17 cellular contexts compared by ENCODE assay signal in genomic region chr21:44712203-44713028, GRCh38. TPM values are rescaled to one million over a fixed set of nuclear protein-coding genes. Genes with fewer than 3 reads are reported as not detected.
DNase-seq lines count a peak whose midpoint lies in the region; ATAC-seq, FAIRE-seq and TF ChIP-seq lines count a peak whose summit lies in the region.
"Had no signal": no experiment of that assay in that cellular context is flagged by ENCODE, and none has a peak within 500 bp of the region (broad histone marks: within the 10 kb centered on the region; RNA-seq: fewer than 3 reads in every experiment).

No MANE protein-coding gene starts in this region.

- H3K79me2 ChIP-seq in GM12878 (ENCODE audit: control insufficient read depth, insufficient read depth, low read length), result no peaks in the 10 kb centered on the region
- no peaks in the 10 kb centered on the region for H3K79me2 ChIP-seq in mesendoderm (ENCODE audit: control insufficient read depth, insufficient read depth, low read length)

- DNase-seq in natural killer cell treated with Interleukin-12 subunit alpha and Interleukin-12 subunit beta and Interleukin-15 and Interleukin-18, amount 100 ng/mL, for 72 hours (ENCODE audit: low spot score), result peak; percentile 44
- DNase-seq in natural killer cell (no peak), GM12878 (ENCODE audit: low read depth, low spot score) (no peak), mesendoderm (no peak), MG63 (no peak), OCI-M1 (lab: John Stamatoyannopoulos, UW) (no peak)
- no peak for DNase-seq in activated CD4-positive, alpha-beta memory T cell treated with anti-CD3 and anti-CD28 coated beads, Interleukin-2, amount 10 ng/mL, durations not matched to agents 7 days and 5 days
- DNase-seq: activated CD8-positive, alpha-beta T cell treated with anti-CD3 and anti-CD28 coated beads, Interleukin-2, amount 10 ng/mL, durations not matched to agents 7 days and 5 days; brain microvascular endothelial cell; cortex of kidney; NCI-H748 treated with DMSO at 0.1 percent for 48 hours; SJCRH30 had no signal

- FAIRE-seq in GM12878 (lab: Jason Lieb, UNC), result no peak
- FAIRE-seq: HTR-8/SVneo had no signal

- H3K18ac ChIP-seq in mesendoderm (ENCODE audit: low read length), result peak overlapping the region; percentile 65

- H3K4me3 Mint-ChIP-seq in natural killer cell treated with Interleukin-12 subunit alpha and Interleukin-12 subunit beta and Interleukin-15 and Interleukin-18, amount 100 ng/mL, for 72 hours, result no peak overlapping the region
- H3K4me3 Mint-ChIP-seq in natural killer cell, result no peak overlapping the region
- no peak overlapping the region for H3K4me3 Mint-ChIP-seq in activated CD4-positive, alpha-beta memory T cell treated with anti-CD3 and anti-CD28 coated beads, Interleukin-2, amount 10 ng/mL, durations not matched to agents 7 days and 5 days
- H3K4me3 Mint-ChIP-seq: activated CD8-positive, alpha-beta T cell treated with anti-CD3 and anti-CD28 coated beads, Interleukin-2, amount 10 ng/mL, durations not matched to agents 7 days and 5 days had no signal

- H3K4me2 ChIP-seq in GM12878 (ENCODE audit: control insufficient read depth, insufficient read depth) (no peak overlapping the region), mesendoderm (ENCODE audit: low read length) (peak overlapping the region; percentile 17)

- no peaks in the 10 kb centered on the region for H3K9me3 Mint-ChIP-seq in natural killer cell treated with Interleukin-12 subunit alpha and Interleukin-12 subunit beta and Interleukin-15 and Interleukin-18, amount 100 ng/mL, for 72 hours
- H3K9me3 Mint-ChIP-seq in natural killer cell, result no peaks in the 10 kb centered on the region
- H3K9me3 Mint-ChIP-seq in activated CD4-positive, alpha-beta memory T cell treated with anti-CD3 and anti-CD28 coated beads, Interleukin-2, amount 10 ng/mL, durations not matched to agents 7 days and 5 days, result no peaks in the 10 kb centered on the region

- no peak overlapping the region for H3K27ac Mint-ChIP-seq in natural killer cell treated with Interleukin-12 subunit alpha and Interleukin-12 subunit beta and Interleukin-15 and Interleukin-18, amount 100 ng/mL, for 72 hours
- H3K27ac Mint-ChIP-seq in natural killer cell, result no peak overlapping the region
- no peak overlapping the region for H3K27ac Mint-ChIP-seq in activated CD4-positive, alpha-beta memory T cell treated with anti-CD3 and anti-CD28 coated beads, Interleukin-2, amount 10 ng/mL, durations not matched to agents 7 days and 5 days
- H3K27ac Mint-ChIP-seq: activated CD8-positive, alpha-beta T cell treated with anti-CD3 and anti-CD28 coated beads, Interleukin-2, amount 10 ng/mL, durations not matched to agents 7 days and 5 days; T-helper 17 cell had no signal

- intact Hi-C loops in natural killer cell (cut with micrococcal nuclease) (loop anchor here (10.0 kb wide), 1 partner anchor 88 kb away; the partner anchor contains the start of gene KRTAP10-9), GM12878 (cut with micrococcal nuclease; ENCODE audit: unreplicated experiment) (no loop called here)

- no peaks in the 10 kb centered on the region; the same call in 2 of the 3 replicates for H3K9me3 ChIP-seq in GM12878 (replicated peaks; ENCODE audit: control insufficient read depth, insufficient read depth, low read length)
- peaks cover 2% of the 10 kb centered on the region; the same call in 1 of the 2 replicates for H3K9me3 ChIP-seq in MG63
- H3K9me3 ChIP-seq: SJCRH30 had no signal

- TF ChIP-seq CTCF in natural killer cell (IDR thresholded peaks at IDR 0.05) (no peak), GM12878 (IDR thresholded peaks at IDR 0.05 in 2 of 3, conservative IDR thresholded peaks at IDR 0.05 in 1 of 3; ENCODE audit: control insufficient read depth in 2 of 3, extremely low read depth in 1 of 3, insufficient read depth in 1 of 3, low read depth in 3 of 3, low read length in 3 of 3) (no peak)

- H3K23ac ChIP-seq in mesendoderm (ENCODE audit: low read length), result no peak overlapping the region

- RAD21 ChIA-PET in GM12878 (lab: Charles Lee; ENCODE audit: unreplicated experiment), result no interaction called here

- H3K36me3 ChIP-seq in GM12878 (ENCODE audit: control insufficient read depth in 2 of 2, insufficient read depth in 2 of 2, low read length in 1 of 2), result no peaks in the 10 kb centered on the region
- H3K36me3 ChIP-seq in mesendoderm (ENCODE audit: control insufficient read depth, insufficient read depth, low read length), result no peaks in the 10 kb centered on the region
- no peaks in the 10 kb centered on the region for H3K36me3 ChIP-seq in MG63
- H3K36me3 ChIP-seq: brain microvascular endothelial cell, SJCRH30 had no signal

- H3K9ac ChIP-seq in GM12878 (ENCODE audit: control insufficient read depth, insufficient read depth, low read length) (no peak overlapping the region), mesendoderm (ENCODE audit: low read length) (peak overlapping the region; percentile 19)

- H3K4me1 Mint-ChIP-seq in natural killer cell treated with Interleukin-12 subunit alpha and Interleukin-12 subunit beta and Interleukin-15 and Interleukin-18, amount 100 ng/mL, for 72 hours (ENCODE audit: low read depth in 2 of 2), result peaks cover 3 to 4% of the 10 kb centered on the region in 2 donors
- peaks cover 0 to 22% of the 10 kb centered on the region in 2 donors for H3K4me1 Mint-ChIP-seq in natural killer cell
- H3K4me1 Mint-ChIP-seq in activated CD4-positive, alpha-beta memory T cell treated with anti-CD3 and anti-CD28 coated beads, Interleukin-2, amount 10 ng/mL, durations not matched to agents 7 days and 5 days, result peaks cover 8% of the 10 kb centered on the region

- no peaks in the 10 kb centered on the region for H3K4me1 ChIP-seq in GM12878 (ENCODE audit: control insufficient read depth, insufficient read depth, low read length)
- peaks cover 20% of the 10 kb centered on the region for H3K4me1 ChIP-seq in mesendoderm (ENCODE audit: control insufficient read depth, low read depth, low read length)
- H3K4me1 ChIP-seq: SJCRH30 had no signal

- H3K27ac ChIP-seq in GM12878 (ENCODE audit: control insufficient read depth, insufficient read depth) (no peak overlapping the region), mesendoderm (ENCODE audit: low read depth, low read length) (no peak overlapping the region)
- H3K27ac ChIP-seq: brain microvascular endothelial cell, PC-9, SJCRH30 had no signal

- SMC1A ChIA-PET in GM12878 (lab: Charles Lee; ENCODE audit: uncharacterized antibody, unreplicated experiment), result no interaction called here

- ATAC-seq in natural killer cell treated with Interleukin-12 subunit alpha and Interleukin-12 subunit beta and Interleukin-15 and Interleukin-18, amount 100 ng/mL, for 72 hours, result no peak
- ATAC-seq in natural killer cell (no peak), GM12878 (no peak)
- ATAC-seq: activated CD8-positive, alpha-beta T cell treated with anti-CD3 and anti-CD28 coated beads, Interleukin-2, amount 10 ng/mL, durations not matched to agents 7 days and 5 days; T-helper 17 cell had no signal

- peak overlapping the region; percentile 63 for H3K56ac ChIP-seq in mesendoderm (ENCODE audit: low read length)

- H4K20me1 ChIP-seq in GM12878 (ENCODE audit: control insufficient read depth, insufficient read depth), result no peaks in the 10 kb centered on the region

- BruUV-seq in GM12878 (replicated peaks; lab: Mats Ljungman, UMichigan), result no TSS peak

- H2AK5ac ChIP-seq in mesendoderm (ENCODE audit: low read length), result no peak overlapping the region

- POLR2A ChIA-PET in GM12878 (lab: Charles Lee), result no interaction called here
- POLR2A ChIA-PET in activated CD4-positive, alpha-beta memory T cell treated with anti-CD3 and anti-CD28 coated beads, Interleukin-2, amount 10 ng/mL, durations not matched to agents 7 days and 5 days (lab: Charles Lee), result no interaction called here

- H3K27me3 ChIP-seq in GM12878 (replicated peaks in 1 of 2; ENCODE audit: control insufficient read depth in 2 of 2, insufficient read depth in 2 of 2, low read length in 1 of 2) (peaks cover 12 to 18% of the 10 kb centered on the region in 2 experiments; a peak in 3 of 4 replicates), mesendoderm (ENCODE audit: insufficient read depth, low read length, poor library complexity) (no peaks in the 10 kb centered on the region), MG63 (peaks cover 72% of the 10 kb centered on the region)

- no peak overlapping the region for H4K8ac ChIP-seq in mesendoderm (ENCODE audit: low read depth, low read length)

- TF ChIP-seq RAD21 in GM12878 (IDR thresholded peaks at IDR 0.05; ENCODE audit: insufficient read depth, low read depth, low read length), result no peak

- H3K4ac ChIP-seq in mesendoderm (ENCODE audit: low read depth, low read length), result no peak overlapping the region

- H3K79me1 ChIP-seq in mesendoderm (ENCODE audit: low read length), result no peaks in the 10 kb centered on the region

- peak overlapping the region; percentile 19 for H2BK120ac ChIP-seq in mesendoderm (ENCODE audit: low read depth, low read length)

- no peak overlapping the region for H2BK5ac ChIP-seq in mesendoderm (ENCODE audit: low read length)

- no peak for TF ChIP-seq POLR2A in GM12878 (IDR thresholded peaks at IDR 0.05; ENCODE audit: low read depth, low read length)

- no peak overlapping the region for H3K4me3 ChIP-seq in GM12878
- no peak overlapping the region for H3K4me3 ChIP-seq in mesendoderm (ENCODE audit: low read length)
- no peak overlapping the region for H3K4me3 ChIP-seq in MG63
- H3K4me3 ChIP-seq: PC-9, SJCRH30 had no signal

- no peak for TF ChIP-seq EP300 in GM12878 (IDR thresholded peaks at IDR 0.05; ENCODE audit: borderline replicate concordance in 1 of 2, control insufficient read depth in 1 of 2, low read depth in 2 of 2, low read length in 2 of 2)

- H4K5ac ChIP-seq in mesendoderm (ENCODE audit: low read length), result no peak overlapping the region

- no peaks in the 10 kb centered on the region for H3K36me3 Mint-ChIP-seq in natural killer cell treated with Interleukin-12 subunit alpha and Interleukin-12 subunit beta and Interleukin-15 and Interleukin-18, amount 100 ng/mL, for 72 hours
- no peaks in the 10 kb centered on the region for H3K36me3 Mint-ChIP-seq in natural killer cell
- H3K36me3 Mint-ChIP-seq in activated CD4-positive, alpha-beta memory T cell treated with anti-CD3 and anti-CD28 coated beads, Interleukin-2, amount 10 ng/mL, durations not matched to agents 7 days and 5 days (ENCODE audit: low read depth), result no peaks in the 10 kb centered on the region

- in situ Hi-C loops in GM12878 (cut with MboI), result no loop called here

- 5% methylated on average over 22 of the region's 22 CpGs for WGBS in GM12878 (ENCODE audit: insufficient coverage, insufficient replicate concordance, low lambda C conversion rate, missing lambda C conversion rate)
- no CpG with 5 or more reads among the region's 22 CpGs for WGBS in mesendoderm (ENCODE audit: extremely low coverage, insufficient coverage, low lambda C conversion rate)

- H2AFZ ChIP-seq in GM12878 (ENCODE audit: control insufficient read depth, low read depth, low read length), result no peak overlapping the region
- H2AFZ ChIP-seq: PC-9 had no signal

- peaks cover 48 to 52% of the 10 kb centered on the region in 2 donors for H3K27me3 Mint-ChIP-seq in natural killer cell treated with Interleukin-12 subunit alpha and Interleukin-12 subunit beta and Interleukin-15 and Interleukin-18, amount 100 ng/mL, for 72 hours
- peaks cover 61 to 65% of the 10 kb centered on the region in 2 donors for H3K27me3 Mint-ChIP-seq in natural killer cell (ENCODE audit: low read depth in 2 of 2)
- peaks cover 77% of the 10 kb centered on the region for H3K27me3 Mint-ChIP-seq in activated CD4-positive, alpha-beta memory T cell treated with anti-CD3 and anti-CD28 coated beads, Interleukin-2, amount 10 ng/mL, durations not matched to agents 7 days and 5 days

- H2BK15ac ChIP-seq in mesendoderm (replicated peaks; ENCODE audit: low read depth), result no peak overlapping the region

- CTCF ChIA-PET in GM12878 (lab: Yijun Ruan, JAX), result interaction anchor here (1.6 kb wide), 1 partner anchor 81 kb away, joined by 5 read pairs; no protein-coding TSS in a partner anchor
- CTCF ChIA-PET in activated CD4-positive, alpha-beta memory T cell treated with anti-CD3 and anti-CD28 coated beads, Interleukin-2, amount 10 ng/mL, durations not matched to agents 7 days and 5 days (lab: Charles Lee), result no interaction called here

RNA-seq across cellular contexts. Expression of gene TSPEAR, which starts 1.0 kb away (rescaled TPM):
- not detected for total RNA-seq in natural killer cell treated with Interleukin-12 subunit alpha and Interleukin-12 subunit beta and Interleukin-15 and Interleukin-18, amount 100 ng/mL, for 72 hours
- total RNA-seq in natural killer cell (not detected), GM12878 (2014; rRNA removed) (not detected in 2 replicates), GM12878 (2014; rRNA removed; fragmentation: Illumina TruSeq; extraction: Trizol) (not detected in 2 replicates), GM12878 (2021) (not detected in 2 replicates)
- total RNA-seq in GM12878 (2013; cell fraction: nucleolus; rRNA removed), result not detected in 2 replicates
- polyA plus RNA-seq in GM12878 (2011; ENCODE audit: low read depth), result not detected
- polyA plus RNA-seq in GM12878 (2011; rRNA removed) (not detected in 2 replicates), GM12878 (2014; fragmentation: Illumina TruSeq; extraction: Trizol) (not detected in 2 replicates), GM12878 (2014; fragmentation: Nextera tagmentation; extraction: Ambion mirVana) (not detected), GM12878 (2014; rRNA removed) (not detected in 2 replicates), GM12878 (2016; fragmentation: Nextera tagmentation; extraction: Ambion mirVana) (not detected)
- not detected in 2 replicates for polyA plus RNA-seq in GM12878 (2011; cell fraction: cytosol; rRNA removed)
- not detected in 2 replicates for polyA plus RNA-seq in GM12878 (2011; cell fraction: nucleus; rRNA removed)
- not detected in 2 replicates for polyA plus RNA-seq in GM12878 (2012)
- not detected in 2 replicates for polyA minus RNA-seq in GM12878 (2011; rRNA and poly(A)+ RNA removed)
- polyA minus RNA-seq in GM12878 (2011; cell fraction: cytosol; rRNA and poly(A)+ RNA removed), result not detected in 2 replicates
- polyA minus RNA-seq in GM12878 (2011; cell fraction: nucleus; rRNA and poly(A)+ RNA removed), result not detected in 2 replicates
- 1.7 TPM for polyA plus RNA-seq in mesendoderm (2013, experiment 1 of 2)
- 1.5 TPM for polyA plus RNA-seq in mesendoderm (2013, experiment 2 of 2)
- total RNA-seq in MG63 (2014; rRNA removed; shearing (Covaris generic); ENCODE audit: low replicate concordance), result not detected in 2 replicates
- not detected for total RNA-seq in activated CD4-positive, alpha-beta memory T cell treated with anti-CD3 and anti-CD28 coated beads, Interleukin-2, amount 10 ng/mL, durations not matched to agents 7 days and 5 days
- total RNA-seq: activated CD8-positive, alpha-beta T cell treated with anti-CD3 and anti-CD28 coated beads, Interleukin-2, amount 10 ng/mL, durations not matched to agents 7 days and 5 days; LHCN-M2; PC-9; SJCRH30; T-helper 17 cell had no signal

RNA-seq across cellular contexts. Expression of gene KRTAP10-12, which starts 15.4 kb away (rescaled TPM):
- total RNA-seq in natural killer cell treated with Interleukin-12 subunit alpha and Interleukin-12 subunit beta and Interleukin-15 and Interleukin-18, amount 100 ng/mL, for 72 hours, result not detected
- total RNA-seq in natural killer cell (not detected), GM12878 (2014; rRNA removed) (not detected in 2 replicates), GM12878 (2014; rRNA removed; fragmentation: Illumina TruSeq; extraction: Trizol) (not detected in 2 replicates), GM12878 (2021) (not detected in 2 replicates)
- not detected in 2 replicates for total RNA-seq in GM12878 (2013; cell fraction: nucleolus; rRNA removed)
- polyA plus RNA-seq in GM12878 (2011; ENCODE audit: low read depth), result not detected
- polyA plus RNA-seq in GM12878 (2011; rRNA removed) (not detected in 2 replicates), GM12878 (2014; fragmentation: Illumina TruSeq; extraction: Trizol) (not detected in 2 replicates), GM12878 (2014; fragmentation: Nextera tagmentation; extraction: Ambion mirVana) (not detected), GM12878 (2014; rRNA removed) (not detected in 2 replicates), GM12878 (2016; fragmentation: Nextera tagmentation; extraction: Ambion mirVana) (not detected)
- not detected in 2 replicates for polyA plus RNA-seq in GM12878 (2011; cell fraction: cytosol; rRNA removed)
- not detected in 2 replicates for polyA plus RNA-seq in GM12878 (2011; cell fraction: nucleus; rRNA removed)
- polyA plus RNA-seq in GM12878 (2012), result not detected in 2 replicates
- polyA minus RNA-seq in GM12878 (2011; rRNA and poly(A)+ RNA removed), result not detected in 2 replicates
- polyA minus RNA-seq in GM12878 (2011; cell fraction: cytosol; rRNA and poly(A)+ RNA removed), result not detected in 2 replicates
- polyA minus RNA-seq in GM12878 (2011; cell fraction: nucleus; rRNA and poly(A)+ RNA removed), result not detected in 2 replicates
- not detected for polyA plus RNA-seq in mesendoderm (2013, experiment 1 of 2)
- 0.04 TPM for polyA plus RNA-seq in mesendoderm (2013, experiment 2 of 2)
- total RNA-seq in MG63 (2014; rRNA removed; shearing (Covaris generic); ENCODE audit: low replicate concordance), result not detected in 2 replicates
- total RNA-seq in activated CD4-positive, alpha-beta memory T cell treated with anti-CD3 and anti-CD28 coated beads, Interleukin-2, amount 10 ng/mL, durations not matched to agents 7 days and 5 days, result not detected
- total RNA-seq: activated CD8-positive, alpha-beta T cell treated with anti-CD3 and anti-CD28 coated beads, Interleukin-2, amount 10 ng/mL, durations not matched to agents 7 days and 5 days; LHCN-M2; mucosa of gallbladder; PC-9; SJCRH30; T-helper 17 cell had no signal

RNA-seq across cellular contexts. Expression of gene KRTAP12-1, which starts 30.5 kb away (rescaled TPM):
- not detected for total RNA-seq in natural killer cell treated with Interleukin-12 subunit alpha and Interleukin-12 subunit beta and Interleukin-15 and Interleukin-18, amount 100 ng/mL, for 72 hours
- total RNA-seq in natural killer cell (not detected), GM12878 (2014; rRNA removed) (not detected in 2 replicates), GM12878 (2014; rRNA removed; fragmentation: Illumina TruSeq; extraction: Trizol) (not detected in 2 replicates), GM12878 (2021) (not detected in 2 replicates)
- total RNA-seq in GM12878 (2013; cell fraction: nucleolus; rRNA removed), result not detected in 2 replicates
- not detected for polyA plus RNA-seq in GM12878 (2011; ENCODE audit: low read depth)
- polyA plus RNA-seq in GM12878 (2011; rRNA removed) (not detected in 2 replicates), GM12878 (2014; fragmentation: Illumina TruSeq; extraction: Trizol) (not detected in 2 replicates), GM12878 (2014; fragmentation: Nextera tagmentation; extraction: Ambion mirVana) (not detected), GM12878 (2014; rRNA removed) (not detected in 2 replicates), GM12878 (2016; fragmentation: Nextera tagmentation; extraction: Ambion mirVana) (not detected)
- polyA plus RNA-seq in GM12878 (2011; cell fraction: cytosol; rRNA removed), result not detected in 2 replicates
- not detected in 2 replicates for polyA plus RNA-seq in GM12878 (2011; cell fraction: nucleus; rRNA removed)
- polyA plus RNA-seq in GM12878 (2012), result not detected in 2 replicates
- not detected in 2 replicates for polyA minus RNA-seq in GM12878 (2011; rRNA and poly(A)+ RNA removed)
- polyA minus RNA-seq in GM12878 (2011; cell fraction: cytosol; rRNA and poly(A)+ RNA removed), result not detected in 2 replicates
- not detected in 2 replicates for polyA minus RNA-seq in GM12878 (2011; cell fraction: nucleus; rRNA and poly(A)+ RNA removed)
- polyA plus RNA-seq in mesendoderm (2013, experiment 1 of 2), result 0.18 TPM
- polyA plus RNA-seq in mesendoderm (2013, experiment 2 of 2), result 0.20 TPM
- not detected in 2 replicates for total RNA-seq in MG63 (2014; rRNA removed; shearing (Covaris generic); ENCODE audit: low replicate concordance)
- not detected for total RNA-seq in activated CD4-positive, alpha-beta memory T cell treated with anti-CD3 and anti-CD28 coated beads, Interleukin-2, amount 10 ng/mL, durations not matched to agents 7 days and 5 days
- total RNA-seq: activated CD8-positive, alpha-beta T cell treated with anti-CD3 and anti-CD28 coated beads, Interleukin-2, amount 10 ng/mL, durations not matched to agents 7 days and 5 days; LHCN-M2; mucosa of gallbladder; PC-9; SJCRH30; T-helper 17 cell had no signal

RNA-seq across cellular contexts. Expression of gene KRTAP12-2, which starts 45.7 kb away (rescaled TPM):
- total RNA-seq in natural killer cell treated with Interleukin-12 subunit alpha and Interleukin-12 subunit beta and Interleukin-15 and Interleukin-18, amount 100 ng/mL, for 72 hours, result not detected
- total RNA-seq in natural killer cell (not detected), GM12878 (2014; rRNA removed) (not detected in 2 replicates), GM12878 (2014; rRNA removed; fragmentation: Illumina TruSeq; extraction: Trizol) (not detected in 2 replicates), GM12878 (2021) (not detected in 2 replicates)
- not detected in 2 replicates for total RNA-seq in GM12878 (2013; cell fraction: nucleolus; rRNA removed)
- not detected for polyA plus RNA-seq in GM12878 (2011; ENCODE audit: low read depth)
- polyA plus RNA-seq in GM12878 (2011; rRNA removed) (not detected in 2 replicates), GM12878 (2014; fragmentation: Illumina TruSeq; extraction: Trizol) (not detected in 2 replicates), GM12878 (2014; fragmentation: Nextera tagmentation; extraction: Ambion mirVana) (not detected), GM12878 (2014; rRNA removed) (not detected in 2 replicates), GM12878 (2016; fragmentation: Nextera tagmentation; extraction: Ambion mirVana) (not detected)
- not detected in 2 replicates for polyA plus RNA-seq in GM12878 (2011; cell fraction: cytosol; rRNA removed)
- polyA plus RNA-seq in GM12878 (2011; cell fraction: nucleus; rRNA removed), result not detected in 2 replicates
- not detected in 2 replicates for polyA plus RNA-seq in GM12878 (2012)
- not detected in 2 replicates for polyA minus RNA-seq in GM12878 (2011; rRNA and poly(A)+ RNA removed)
- not detected in 2 replicates for polyA minus RNA-seq in GM12878 (2011; cell fraction: cytosol; rRNA and poly(A)+ RNA removed)
- polyA minus RNA-seq in GM12878 (2011; cell fraction: nucleus; rRNA and poly(A)+ RNA removed), result not detected in 2 replicates
- polyA plus RNA-seq in mesendoderm (2013, experiment 1 of 2), result not detected
- not detected for polyA plus RNA-seq in mesendoderm (2013, experiment 2 of 2)
- not detected in 2 replicates for total RNA-seq in MG63 (2014; rRNA removed; shearing (Covaris generic); ENCODE audit: low replicate concordance)
- not detected for total RNA-seq in activated CD4-positive, alpha-beta memory T cell treated with anti-CD3 and anti-CD28 coated beads, Interleukin-2, amount 10 ng/mL, durations not matched to agents 7 days and 5 days
- total RNA-seq: activated CD8-positive, alpha-beta T cell treated with anti-CD3 and anti-CD28 coated beads, Interleukin-2, amount 10 ng/mL, durations not matched to agents 7 days and 5 days; LHCN-M2; mucosa of gallbladder; PC-9; SJCRH30; T-helper 17 cell had no signal

RNA-seq across cellular contexts. Expression of gene KRTAP12-3, which starts 54.7 kb away (rescaled TPM):
- not detected for total RNA-seq in natural killer cell treated with Interleukin-12 subunit alpha and Interleukin-12 subunit beta and Interleukin-15 and Interleukin-18, amount 100 ng/mL, for 72 hours
- 1 to 10 TPM in 2 of 3 donors, not detected in 1; 1.0 to 1.1 TPM for total RNA-seq in natural killer cell
- total RNA-seq in GM12878 (2013; cell fraction: nucleolus; rRNA removed), result not detected in 2 replicates
- not detected in 2 replicates for total RNA-seq in GM12878 (2014; rRNA removed)
- total RNA-seq in GM12878 (2014; rRNA removed; fragmentation: Illumina TruSeq; extraction: Trizol), result not detected in 2 replicates
- total RNA-seq in GM12878 (2021), result not detected in 2 replicates
- polyA plus RNA-seq in GM12878 (2011; ENCODE audit: low read depth), result not detected
- not detected in 2 replicates for polyA plus RNA-seq in GM12878 (2011; rRNA removed)
- not detected in 2 replicates for polyA plus RNA-seq in GM12878 (2011; cell fraction: cytosol; rRNA removed)
- not detected in 2 replicates for polyA plus RNA-seq in GM12878 (2011; cell fraction: nucleus; rRNA removed)
- polyA plus RNA-seq in GM12878 (2012), result not detected in 2 replicates
- not detected in 2 replicates for polyA plus RNA-seq in GM12878 (2014; fragmentation: Illumina TruSeq; extraction: Trizol)
- not detected for polyA plus RNA-seq in GM12878 (2014; fragmentation: Nextera tagmentation; extraction: Ambion mirVana)
- not detected in 2 replicates for polyA plus RNA-seq in GM12878 (2014; rRNA removed)
- not detected for polyA plus RNA-seq in GM12878 (2016; fragmentation: Nextera tagmentation; extraction: Ambion mirVana)
- polyA minus RNA-seq in GM12878 (2011; rRNA and poly(A)+ RNA removed), result not detected in 2 replicates
- not detected in 2 replicates for polyA minus RNA-seq in GM12878 (2011; cell fraction: cytosol; rRNA and poly(A)+ RNA removed)
- not detected in 2 replicates for polyA minus RNA-seq in GM12878 (2011; cell fraction: nucleus; rRNA and poly(A)+ RNA removed)
- not detected for polyA plus RNA-seq in mesendoderm (2013, experiment 1 of 2)
- polyA plus RNA-seq in mesendoderm (2013, experiment 2 of 2), result not detected
- not detected in 2 replicates for total RNA-seq in MG63 (2014; rRNA removed; shearing (Covaris generic); ENCODE audit: low replicate concordance)
- not detected for total RNA-seq in activated CD4-positive, alpha-beta memory T cell treated with anti-CD3 and anti-CD28 coated beads, Interleukin-2, amount 10 ng/mL, durations not matched to agents 7 days and 5 days
- total RNA-seq: activated CD8-positive, alpha-beta T cell treated with anti-CD3 and anti-CD28 coated beads, Interleukin-2, amount 10 ng/mL, durations not matched to agents 7 days and 5 days; LHCN-M2; mucosa of gallbladder; PC-9; SJCRH30; T-helper 17 cell had no signal
